21 cellular contexts compared by ENCODE assay signal in genomic region chr2:237630216-237631000, GRCh38. TPM values are rescaled to one million over a fixed set of nuclear protein-coding genes. Genes with fewer than 3 reads are reported as not detected.
DNase-seq lines count a peak whose midpoint lies in the region; ATAC-seq and TF ChIP-seq lines count a peak whose summit lies in the region.
"Had no signal": no experiment of that assay in that cellular context is flagged by ENCODE, and none has a peak within 500 bp of the region (broad histone marks: within the 10 kb centered on the region; RNA-seq: fewer than 3 reads in every experiment).

No MANE protein-coding gene starts in this region.

- TF ChIP-seq POLR2A in IMR-90 (IDR thresholded peaks at IDR 0.05; ENCODE audit: low read depth, low read length), result no peak

- peaks cover 26 to 83% of the 10 kb centered on the region in 2 experiments for H3K79me1 ChIP-seq in IMR-90 (ENCODE audit: low read depth in 1 of 2, low read length in 2 of 2)

- H3K18ac ChIP-seq in IMR-90 (ENCODE audit: low read depth, low read length), result no peak overlapping the region

- H2BK5ac ChIP-seq in IMR-90 (ENCODE audit: low read depth, low read length, poor library complexity, severe bottlenecking), result no peak overlapping the region

- H3K36me3 ChIP-seq in BLaER1 (peaks cover 50% of the 10 kb centered on the region), IMR-90 (ENCODE audit: control insufficient read depth, insufficient read depth, low read length) (peaks cover 16% of the 10 kb centered on the region), psoas muscle (ENCODE audit: insufficient read depth in 1 of 2, low read depth in 1 of 2) (no peaks in the 10 kb centered on the region)
- H3K36me3 ChIP-seq: HAP-1 had no signal

- peaks cover 22% of the 10 kb centered on the region for H3K9me3 ChIP-seq in BLaER1
- 0 out of 2 replicates have a peak, but pooled peaks cover 2% of the 10 kb centered on the region for H3K9me3 ChIP-seq in IMR-90 (ENCODE audit: control insufficient read depth, insufficient read depth, low read length)
- H3K9me3 ChIP-seq in right cardiac atrium (ENCODE audit: control insufficient read depth, low read length), result no peaks in the 10 kb centered on the region
- no peaks in the 10 kb centered on the region for H3K9me3 ChIP-seq in psoas muscle
- H3K9me3 ChIP-seq: HAP-1 had no signal

- H3K27me3 ChIP-seq in BLaER1 (peaks cover 37% of the 10 kb centered on the region), IMR-90 (ENCODE audit: control insufficient read depth, insufficient read depth, low read length) (no peaks in the 10 kb centered on the region), right cardiac atrium (ENCODE audit: control insufficient read depth, insufficient read depth) (no peaks in the 10 kb centered on the region), psoas muscle (ENCODE audit: insufficient read depth in 3 of 3, low read length in 2 of 3) (no peaks in the 10 kb centered on the region)

- CTCF ChIA-PET in IMR-90 (lab: Yijun Ruan, JAX), result no interaction called here

- H3K4me1 ChIP-seq in BLaER1 (peaks cover 74% of the 10 kb centered on the region), IMR-90 (ENCODE audit: control insufficient read depth, insufficient read depth, low read length) (peaks cover 7% of the 10 kb centered on the region), right cardiac atrium (ENCODE audit: control insufficient read depth, insufficient read depth, low read length) (peaks cover 28% of the 10 kb centered on the region), psoas muscle (peaks cover 61% of the 10 kb centered on the region)
- H3K4me1 ChIP-seq: HAP-1 had no signal

- no TSS peak for BruUV-seq in IMR-90 (replicated peaks; lab: Mats Ljungman, UMichigan)

- H2BK120ac ChIP-seq in IMR-90 (ENCODE audit: low read depth, low read length), result no peak overlapping the region

- no peak overlapping the region; the same call in 1 of the 2 replicates for H3K23ac ChIP-seq in IMR-90 (ENCODE audit: low read depth, low read length)

- no peak overlapping the region for H4K5ac ChIP-seq in IMR-90 (ENCODE audit: low read depth, low read length)

- H2AK9ac ChIP-seq in IMR-90 (replicated peaks; ENCODE audit: low read depth, low read length, poor library complexity), result peak overlapping the region; percentile 7

- no peak for TF ChIP-seq CTCF in IMR-90 (conservative IDR thresholded peaks at IDR 0.05; ENCODE audit: low read depth, low read length)
- TF ChIP-seq CTCF in psoas muscle (IDR thresholded peaks at IDR 0.05), result no peak

- H4K20me1 ChIP-seq in BLaER1 (peaks cover 54% of the 10 kb centered on the region), IMR-90 (ENCODE audit: insufficient read depth, low read length) (peaks cover 30% of the 10 kb centered on the region)

- H3K4ac ChIP-seq in IMR-90 (ENCODE audit: low read depth, low read length), result no peak overlapping the region

- H3K4me3 ChIP-seq in BLaER1 (no peak overlapping the region), IMR-90 (ENCODE audit: insufficient read depth, low read depth, low read length) (no peak overlapping the region), right cardiac atrium (ENCODE audit: low read length) (no peak overlapping the region), psoas muscle (no peak overlapping the region)
- H3K4me3 ChIP-seq: HAP-1, stomach had no signal

- H3K27ac ChIP-seq in BLaER1 (peak overlapping the region; percentile 52), IMR-90 (ENCODE audit: insufficient read depth, low read length) (no peak overlapping the region), right cardiac atrium (ENCODE audit: low read length) (peak overlapping the region; percentile 30), psoas muscle (peak overlapping the region; percentile 94)
- H3K27ac ChIP-seq: VCaP had no signal

- H4K91ac ChIP-seq in IMR-90 (ENCODE audit: insufficient read depth, low read depth, low read length), result no peak overlapping the region

- dilution Hi-C loops in IMR-90 (cut with HindIII; ENCODE audit: low sequenced_read_pairs, unreplicated experiment), result no loop called here

- peaks cover 18% of the 10 kb centered on the region for H3K9me1 ChIP-seq in IMR-90 (ENCODE audit: insufficient read depth, low read length)

- H3K4me2 ChIP-seq in BLaER1 (peak overlapping the region; percentile 98), IMR-90 (ENCODE audit: low read depth, low read length) (no peak overlapping the region)

- H2BK20ac ChIP-seq in IMR-90 (ENCODE audit: low read depth, low read length), result no peak overlapping the region

- no peak overlapping the region for H3K56ac ChIP-seq in IMR-90 (ENCODE audit: extremely low read depth, insufficient read depth, low read length)

- 92% methylated on average over 9 of the region's 12 CpGs; no CpG with 5 or more reads in 1 of the 2 experiments for WGBS in IMR-90 (ENCODE audit: extremely low coverage in 2 of 2, insufficient read length in 1 of 2), 2 experiments
- WGBS in right cardiac atrium, result 90% methylated on average over 12 of the region's 12 CpGs
- 53 to 65% (median 61%) methylated on average over 12 of the region's 12 CpGs for WGBS in psoas muscle, 3 donors

- H2AK5ac ChIP-seq in IMR-90 (ENCODE audit: low read depth, low read length), result no peak overlapping the region

- no peak for TF ChIP-seq RAD21 in IMR-90 (IDR thresholded peaks at IDR 0.05; ENCODE audit: low read length)

- H3K9ac ChIP-seq in BLaER1, result no peak overlapping the region
- no peak overlapping the region for H3K9ac ChIP-seq in IMR-90 (ENCODE audit: low read depth, low read length)

- no peak overlapping the region for H3K14ac ChIP-seq in IMR-90 (replicated peaks; ENCODE audit: low read depth, low read length)

- H2AFZ ChIP-seq in IMR-90 (replicated peaks; ENCODE audit: low read length, poor library complexity), result no peak overlapping the region

- no peak overlapping the region for H4K8ac ChIP-seq in IMR-90 (ENCODE audit: low read depth in 2 of 2, low read length in 2 of 2)

- intact Hi-C loops in IMR-90 (cut with micrococcal nuclease), result no loop called here
- intact Hi-C loops in right cardiac atrium (cut with DNase I), result no loop called here
- intact Hi-C loops in psoas muscle (cut with DNase I), result no loop called here

- in situ Hi-C loops in IMR-90 (cut with MboI; ENCODE audit: low sequenced_read_pairs), result no loop called here

- ATAC-seq in IMR-90 (ENCODE audit: low read depth) (no peak), right cardiac atrium (no peak), psoas muscle (peak in 1 of 4 donors; percentile 12)

- POLR2A ChIA-PET in IMR-90 (lab: Charles Lee; ENCODE audit: unreplicated experiment), result no interaction called here

- H2BK15ac ChIP-seq in IMR-90 (ENCODE audit: low read depth, low read length), result no peak overlapping the region

- DNase-seq in IMR-90, result no peak
- DNase-seq in right cardiac atrium, result no peak
- no peak for DNase-seq in psoas muscle
- no peak for DNase-seq in NCI-H345 treated with DMSO at 0.1 percent for 48 hours (lab: John Stamatoyannopoulos, UW; ENCODE audit: unreplicated experiment)
- no peak for DNase-seq in RPMI8226
- DNase-seq in cerebellum (ENCODE audit: low spot score), result no peak
- no peak for DNase-seq in activated CD8-positive, alpha-beta memory T cell treated with anti-CD3 and anti-CD28 coated beads, Interleukin-2, amount 50 U/mL, for 4 hours
- DNase-seq: activated CD4-positive, alpha-beta memory T cell treated with anti-CD3 and anti-CD28 coated beads, Interleukin-2, amount 10 ng/mL, durations not matched to agents 7 days and 5 days; activated T-cell treated with anti-CD3 and anti-CD28 coated beads, Interleukin-2, amount 50 U/mL, for 48 hours; COR-L47; glutamatergic neuron; immature natural killer cell; NCI-H2029 treated with DMSO at 0.1 percent for 48 hours; retina; SHP77; stomach had no signal

TF ChIP-seq in IMR-90, 13 proteins besides CTCF, POLR2A, EP300 and RAD21 (continues in another document):
- no peak for TF ChIP-seq MAZ (IDR thresholded peaks at IDR 0.05; ENCODE audit: borderline replicate concordance, low read depth, low read length)
- TF ChIP-seq SMC3 (IDR thresholded peaks at IDR 0.05; ENCODE audit: low read depth, low read length), result no peak
- TF ChIP-seq NFE2L2 (IDR thresholded peaks at IDR 0.05; ENCODE audit: low read depth, low read length), result no peak
- no peak for TF ChIP-seq BHLHE40 (IDR thresholded peaks at IDR 0.05; ENCODE audit: low read depth, low read length)
- no peak for TF ChIP-seq CEBPB (IDR thresholded peaks at IDR 0.05; ENCODE audit: low read depth, low read length)
- TF ChIP-seq MXI1 (IDR thresholded peaks at IDR 0.05; ENCODE audit: borderline replicate concordance, low read depth, low read length), result no peak
- no peak for TF ChIP-seq CHD1 (IDR thresholded peaks at IDR 0.05; ENCODE audit: low read depth, low read length)
- no peak for TF ChIP-seq MAFK (IDR thresholded peaks at IDR 0.05; ENCODE audit: low read depth, low read length)
- TF ChIP-seq FOS (IDR thresholded peaks at IDR 0.05; ENCODE audit: low read depth, low read length), result no peak
- TF ChIP-seq USF2 (IDR thresholded peaks at IDR 0.05; ENCODE audit: low read depth, low read length), result no peak
- TF ChIP-seq RFX5 (IDR thresholded peaks at IDR 0.05; ENCODE audit: low read depth, low read length), result no peak
- TF ChIP-seq RCOR1 (IDR thresholded peaks at IDR 0.05; ENCODE audit: insufficient replicate concordance, low read length), result no peak

RNA-seq across cellular contexts. Expression of gene LRRFIP1, which starts 3.0 kb away (rescaled TPM):
- total RNA-seq in IMR-90 (2012; rRNA removed) (52.2 and 63.0 TPM in 2 replicates), right cardiac atrium (100 to 1,000 TPM in 1 of 4 donors, 10 to 100 TPM in 3; 85.6 to 106 (median 87.8) TPM), psoas muscle (100 to 1,000 TPM in 1 of 4 donors, 10 to 100 TPM in 3; 91.9 to 108 (median 93.4) TPM), cerebellum (33.8 TPM)
- polyA plus RNA-seq in IMR-90 (2012; rRNA removed) (47.4 and 54.4 TPM in 2 replicates), right cardiac atrium (61.9 TPM), psoas muscle (10 to 100 TPM; 42.3 to 62.6 (median 50.4) TPM)
- polyA plus RNA-seq in IMR-90 (2012; cell fraction: cytosol; rRNA removed), result 22.4 and 32.2 TPM in 2 replicates
- polyA plus RNA-seq in IMR-90 (2012; cell fraction: nucleus; rRNA removed; ENCODE audit: low replicate concordance), result 26.6 and 80.9 TPM in 2 replicates

RNA-seq across cellular contexts. Expression of gene RAB17, which starts 39.9 kb away (rescaled TPM):
- total RNA-seq in IMR-90 (2012; rRNA removed) (not detected in 2 replicates), right cardiac atrium (1 to 10 TPM in 3 of 4 donors, under 1 TPM in 1; 0.74 to 2.8 (median 1.9) TPM), psoas muscle (1 to 10 TPM; 1.1 to 1.5 (median 1.2) TPM), cerebellum (0.36 TPM)
- polyA plus RNA-seq in IMR-90 (2012; rRNA removed) (0.17 and 0.41 TPM in 2 replicates), right cardiac atrium (2.1 TPM), psoas muscle (1 to 10 TPM in 1 of 3 donors, under 1 TPM in 2; 0.52 to 1.3 (median 0.80) TPM)
- 0.05 and 0.34 TPM in 2 replicates for polyA plus RNA-seq in IMR-90 (2012; cell fraction: cytosol; rRNA removed)
- 1.9 and 2.9 TPM in 2 replicates for polyA plus RNA-seq in IMR-90 (2012; cell fraction: nucleus; rRNA removed; ENCODE audit: low replicate concordance)
- total RNA-seq: activated CD4-positive, alpha-beta memory T cell treated with anti-CD3 and anti-CD28 coated beads, Interleukin-2, amount 10 ng/mL, durations not matched to agents 7 days and 5 days; T-helper 1 cell treated with Interleukin-12 subunit alpha and Interleukin-12 subunit beta and Interleukin-4 antibody, amounts not matched to agents 30 ng/mL and 1 ng/mL, for 36 hours had no signal
- polyA plus RNA-seq: immature natural killer cell, neural cell had no signal
